8 cellular contexts compared by ENCODE assay signal in the genomic region with DNA sequence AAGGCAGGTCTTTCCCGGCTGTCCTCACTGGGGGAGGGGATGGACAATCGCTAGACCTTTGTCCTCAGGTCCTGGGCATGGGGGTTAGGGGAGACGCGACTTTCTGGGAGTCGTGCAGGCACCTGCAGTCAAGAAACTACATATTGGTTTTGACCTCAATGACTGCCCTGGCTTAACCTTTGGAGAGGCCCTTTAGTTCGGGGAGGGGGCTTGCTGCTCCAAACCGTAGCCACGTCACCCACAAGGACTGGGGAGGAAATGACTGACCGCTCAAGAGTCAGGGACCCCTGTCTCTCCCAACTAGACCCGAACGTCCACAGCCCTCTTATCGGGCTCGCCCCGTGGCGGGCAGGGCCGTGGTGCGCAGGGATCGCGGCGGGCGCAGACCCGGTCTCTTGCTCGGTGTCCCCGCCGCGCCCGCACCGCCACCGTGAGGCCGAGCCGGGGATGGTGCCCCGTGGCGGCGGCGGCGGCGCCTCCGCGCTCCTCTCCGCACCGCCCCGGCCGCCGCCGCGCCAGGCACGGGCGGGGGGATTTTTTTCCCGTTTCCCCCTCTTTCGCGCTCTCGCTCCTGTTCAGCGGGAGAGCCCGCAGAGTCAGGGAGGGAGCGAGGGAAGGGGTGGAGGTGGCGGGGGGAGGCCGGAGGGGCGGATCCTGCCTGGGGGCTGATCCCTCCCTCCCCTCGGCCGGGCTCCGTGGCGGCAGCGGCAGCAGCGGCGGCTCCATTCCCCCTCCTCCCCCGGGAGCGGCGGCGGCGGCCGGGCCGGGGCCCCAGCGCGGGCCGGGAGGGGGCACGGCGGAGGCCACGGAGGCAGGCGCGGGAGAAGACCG. TPM values are rescaled to one million over a fixed set of nuclear protein-coding genes. Genes with fewer than 3 reads are reported as not detected.
A peak's percentile ranks its signal among the peaks of the same experiment; 100 is the strongest.
DNase-seq lines count a peak whose midpoint lies in the region; ATAC-seq and TF ChIP-seq lines count a peak whose summit lies in the region.

TSS of gene BRPF3 (plus strand) at position 696 of the 831 bp plus-strand sequence. CDS start 3,579 bp downstream, outside the sequence.

- peak within 1 kb of the TSS; percentile 86 for H2BK120ac ChIP-seq in trophoblast cell (ENCODE audit: insufficient read depth, low read length, poor library complexity)

- DNase-seq in HCT116 (ENCODE audit: low read depth, low spot score) (no peak), NCI-H1048 (lab: John Stamatoyannopoulos, UW) (peak; percentile 38), SW480 (ENCODE audit: low spot score) (peak; percentile 55), cardiac septum (ENCODE audit: low spot score) (peak; percentile 88), trophoblast cell (peak; percentile 46 to 71), tibial artery (peak; percentile 70 to 85)
- DNase-seq in activated naive CD8-positive, alpha-beta T cell treated with anti-CD3 and anti-CD28 coated beads, Interleukin-2, amount 50 U/mL, for 24 hours: peak; percentile 81

- H3K4me3 ChIP-seq in HCT116 (replicated peaks in 1 of 2; ENCODE audit: low read depth in 1 of 2, low read length in 2 of 2) (peak within 1 kb of the TSS; percentile 53 to 70), trophoblast cell (ENCODE audit: low read depth, low read length) (peak within 1 kb of the TSS; percentile 86), tibial artery (peak within 1 kb of the TSS; percentile 77 to 82)

- peak within 1 kb of the TSS; percentile 94 for H4K8ac ChIP-seq in trophoblast cell (ENCODE audit: low read depth, low read length)

- no CpG with 5 or more reads among the region's 81 CpGs for WGBS in trophoblast cell (ENCODE audit: extremely low coverage, insufficient coverage, insufficient read length)

- TF ChIP-seq RAD21 in HCT116 (IDR thresholded peaks at IDR 0.05; ENCODE audit: low read depth): peak; percentile 45; the same call in 1 of the 2 replicates

- H2AFZ ChIP-seq in HCT116 (ENCODE audit: low read depth, low read length, poor library complexity, severe bottlenecking) (no peak within 1 kb of the TSS), trophoblast cell (ENCODE audit: insufficient read depth, low read length, poor library complexity) (peak within 1 kb of the TSS; percentile 90)

- peak; percentile 75 for ATAC-seq in HCT116
- ATAC-seq in activated naive CD8-positive, alpha-beta T cell treated with anti-CD3 and anti-CD28 coated beads, Interleukin-2, amount 50 U/mL, for 24 hours: peak; percentile 64

- POLR2A ChIA-PET in HCT116 (lab: Charles Lee): no interaction called here

- H3K9me3 ChIP-seq in ES-I3 (ENCODE audit: control insufficient read depth, insufficient read depth, low read length) (no peaks in the 10 kb centered on the region), HCT116 (ENCODE audit: control insufficient read depth in 1 of 2, insufficient read depth in 1 of 2, low read depth in 1 of 2, low read length in 2 of 2) (no peaks in the 10 kb centered on the region), trophoblast cell (ENCODE audit: insufficient read depth, low read depth, low read length) (no peaks in the 10 kb centered on the region), tibial artery (no peaks in the 10 kb centered on the region)

- peak in 2 of 3 experiments; percentile 32 to 36; a peak in 2 of 6 replicates for TF ChIP-seq CTCF in HCT116 (IDR thresholded peaks at IDR 0.05 in 2 of 3, conservative IDR thresholded peaks at IDR 0.05 in 1 of 3; ENCODE audit: borderline replicate concordance in 1 of 3, insufficient read depth in 1 of 3, low read depth in 2 of 3, low read length in 2 of 3)
- TF ChIP-seq CTCF in tibial artery (IDR thresholded peaks at IDR 0.05): peak; percentile 50 to 81

- H3K36me3 ChIP-seq in ES-I3 (ENCODE audit: insufficient read depth, low read length): peaks cover 6% of the 10 kb centered on the region
- peaks cover 6 to 18% of the 10 kb centered on the region in 2 experiments; a peak in 2 of 4 replicates for H3K36me3 ChIP-seq in HCT116 (ENCODE audit: control insufficient read depth in 1 of 2, insufficient read depth in 2 of 2, low read length in 2 of 2)
- peaks cover 13 to 18% of the 10 kb centered on the region in 2 experiments for H3K36me3 ChIP-seq in trophoblast cell (ENCODE audit: control insufficient read depth in 1 of 2, insufficient read depth in 2 of 2, low read length in 2 of 2)
- peaks cover 11 to 14% (median 12%) of the 10 kb centered on the region in 3 donors for H3K36me3 ChIP-seq in tibial artery

- peaks cover 35% of the 10 kb centered on the region for H3K4me1 Mint-ChIP-seq in activated naive CD8-positive, alpha-beta T cell treated with anti-CD3 and anti-CD28 coated beads, Interleukin-2, amount 50 U/mL, for 24 hours

- CTCF ChIA-PET in HCT116 (lab: Charles Lee): no interaction called here

- peak within 1 kb of the TSS; percentile 93 for H2BK5ac ChIP-seq in trophoblast cell (ENCODE audit: low read depth, low read length, poor library complexity)

- peak within 1 kb of the TSS; percentile 80 for H3K9ac ChIP-seq in ES-I3 (ENCODE audit: low read depth, low read length)
- H3K9ac ChIP-seq in HCT116 (ENCODE audit: low read length): peak within 1 kb of the TSS; percentile 70
- H3K9ac ChIP-seq in trophoblast cell (ENCODE audit: low read length): peak within 1 kb of the TSS; percentile 95

- no peaks in the 10 kb centered on the region for H3K27me3 Mint-ChIP-seq in activated naive CD8-positive, alpha-beta T cell treated with anti-CD3 and anti-CD28 coated beads, Interleukin-2, amount 50 U/mL, for 24 hours

- H3K27me3 ChIP-seq in HCT116 (ENCODE audit: insufficient read depth, low read length): no peaks in the 10 kb centered on the region
- no peaks in the 10 kb centered on the region for H3K27me3 ChIP-seq in trophoblast cell (ENCODE audit: insufficient read depth, low read length)
- H3K27me3 ChIP-seq in tibial artery: no peaks in the 10 kb centered on the region

- H3K4me2 ChIP-seq in HCT116 (ENCODE audit: low read length) (peak within 1 kb of the TSS; percentile 91), trophoblast cell (ENCODE audit: low read length) (peak within 1 kb of the TSS; percentile 83)

- peak within 1 kb of the TSS; percentile 67 for H2AK5ac ChIP-seq in trophoblast cell (ENCODE audit: low read length)

- H3K79me2 ChIP-seq in HCT116 (ENCODE audit: insufficient read depth, low read length): peaks cover 22% of the 10 kb centered on the region
- peaks cover 7% of the 10 kb centered on the region for H3K79me2 ChIP-seq in trophoblast cell (ENCODE audit: control insufficient read depth, insufficient read depth, low read length, poor library complexity)

- H3K9me3 Mint-ChIP-seq in activated naive CD8-positive, alpha-beta T cell treated with anti-CD3 and anti-CD28 coated beads, Interleukin-2, amount 50 U/mL, for 24 hours: no peaks in the 10 kb centered on the region

- no TSS peak for BruUV-seq in HCT116 (replicated peaks; lab: Mats Ljungman, UMichigan)

- peak within 1 kb of the TSS; percentile 93 for H3K4ac ChIP-seq in trophoblast cell (ENCODE audit: low read depth, low read length)

- peak within 1 kb of the TSS; percentile 65 for H2BK12ac ChIP-seq in trophoblast cell (ENCODE audit: low read length)

- RAD21 ChIA-PET in HCT116 (lab: Charles Lee; ENCODE audit: low non-redundant PET in 1 of 2, low total read pairs in 2 of 2, uncharacterized antibody in 2 of 2, unreplicated experiment in 2 of 2): no interaction called here

- peak within 1 kb of the TSS; percentile 96 for H3K18ac ChIP-seq in trophoblast cell (ENCODE audit: low read length)

- H3K9me2 ChIP-seq in HCT116 (ENCODE audit: insufficient read depth): no peaks in the 10 kb centered on the region

- H4K91ac ChIP-seq in trophoblast cell (ENCODE audit: low read depth, low read length): peak within 1 kb of the TSS; percentile 98

- intact Hi-C loops in HCT116 (cut with micrococcal nuclease) (loop anchor here (2.0 kb wide), 2 partner anchors 65 to 169 kb away; partner anchors contain the start of genes MAPK13 and MAPK14), cardiac septum (cut with DNase I) (loop anchor here (5.0 kb wide), 2 partner anchors 74 to 169 kb away; partner anchors contain the start of gene MAPK14), tibial artery (cut with DNase I; ENCODE audit: low total_unique reads) (loop anchor here (1.0 to 5.0 kb wide), 2 partner anchors 73 to 169 kb away; partner anchors contain the start of gene MAPK14)

- no peaks in the 10 kb centered on the region for H4K20me1 ChIP-seq in HCT116 (ENCODE audit: insufficient read depth)

- peak within 1 kb of the TSS; percentile 90 for H3K27ac Mint-ChIP-seq in activated naive CD8-positive, alpha-beta T cell treated with anti-CD3 and anti-CD28 coated beads, Interleukin-2, amount 50 U/mL, for 24 hours

- H3K4me1 ChIP-seq in ES-I3 (ENCODE audit: insufficient read depth, low read length) (peaks cover 3% of the 10 kb centered on the region; the same call in 1 of the 2 replicates), HCT116 (ENCODE audit: control insufficient read depth in 1 of 2, insufficient read depth in 2 of 2, low read length in 2 of 2) (peaks cover 5 to 17% of the 10 kb centered on the region in 2 experiments; a peak in 3 of 4 replicates), trophoblast cell (ENCODE audit: control insufficient read depth in 1 of 2, insufficient read depth in 2 of 2, low read length in 2 of 2) (peaks cover 4 to 10% of the 10 kb centered on the region in 2 experiments), tibial artery (peaks cover 0 to 27% (median 14%) of the 10 kb centered on the region in 4 donors)

- no peak within 1 kb of the TSS for H3K23ac ChIP-seq in trophoblast cell (ENCODE audit: low read length)

- H3K36me3 Mint-ChIP-seq in activated naive CD8-positive, alpha-beta T cell treated with anti-CD3 and anti-CD28 coated beads, Interleukin-2, amount 50 U/mL, for 24 hours (ENCODE audit: low read depth): peaks cover 14% of the 10 kb centered on the region

- peak; percentile 71 for TF ChIP-seq POLR2A in HCT116 (IDR thresholded peaks at IDR 0.05; ENCODE audit: borderline replicate concordance, extremely low read depth, insufficient read depth, insufficient read length)

- H3K4me3 Mint-ChIP-seq in activated naive CD8-positive, alpha-beta T cell treated with anti-CD3 and anti-CD28 coated beads, Interleukin-2, amount 50 U/mL, for 24 hours: peak within 1 kb of the TSS; percentile 85

- peaks cover 11% of the 10 kb centered on the region for H3K79me1 ChIP-seq in trophoblast cell (ENCODE audit: low read length)

- H3K27ac ChIP-seq in HCT116 (ENCODE audit: low read depth, low read length) (peak within 1 kb of the TSS; percentile 75), trophoblast cell (ENCODE audit: low read depth, low read length) (peak within 1 kb of the TSS; percentile 94), tibial artery (peak within 1 kb of the TSS; percentile 82 to 91)

- H4K12ac ChIP-seq in trophoblast cell (ENCODE audit: low read depth, low read length): peak within 1 kb of the TSS; percentile 79

- H3K14ac ChIP-seq in trophoblast cell (ENCODE audit: low read length): peak within 1 kb of the TSS; percentile 94

TF ChIP-seq in HCT116, 20 proteins besides CTCF, POLR2A, EP300 and RAD21 (continues in another document):
- no peak for TF ChIP-seq FOSL1 (IDR thresholded peaks at IDR 0.05; ENCODE audit: low read depth)
- peak; percentile 50; the same call in 1 of the 2 replicates for TF ChIP-seq POLR2AphosphoS5 (IDR thresholded peaks at IDR 0.05; ENCODE audit: low read depth, low read length)

RNA-seq across cellular contexts. Expression of gene BRPF3, which starts in this region (rescaled TPM):
- total RNA-seq in HCT116 (2021; ENCODE audit: unreplicated experiment) (20.3 TPM), cardiac septum (19.6 TPM)
- 14.7 and 15.5 TPM in 2 replicates for polyA plus RNA-seq in HCT116 (2012)
- 28.1 and 28.4 TPM in 2 replicates for polyA plus RNA-seq in trophoblast cell (2013)
